ENCODE assay signal across 15 cellular contexts in genomic region chr10:124601431-124602120, GRCh38.
DNase-seq lines count a peak whose midpoint lies in the region; ATAC-seq, FAIRE-seq and TF ChIP-seq lines count a peak whose summit lies in the region.
"Had no signal": no experiment of that assay in that cellular context is flagged by ENCODE, and none has a peak within 500 bp of the region (broad histone marks: within the 10 kb centered on the region; RNA-seq: fewer than 3 reads in every experiment).

No MANE protein-coding gene starts in this region.

- no peak overlapping the region for H3K4me3 ChIP-seq in GM06990 (replicated peaks; ENCODE audit: low read depth, low read length)
- no peak overlapping the region for H3K4me3 ChIP-seq in kidney (ENCODE audit: low read length in 2 of 2)
- H3K4me3 ChIP-seq: vagina had no signal

- H3K9me3 ChIP-seq in kidney (ENCODE audit: control insufficient read depth in 1 of 2, low read length in 2 of 2) = no peaks in the 10 kb centered on the region
- H3K9me3 ChIP-seq: SK-N-SH, vagina had no signal

- H3K36me3 ChIP-seq in GM06990 (ENCODE audit: control insufficient read depth, insufficient read depth, low read length) = no peaks in the 10 kb centered on the region
- H3K36me3 ChIP-seq in kidney (ENCODE audit: control insufficient read depth in 1 of 2, insufficient read depth in 2 of 2, low read length in 2 of 2) = no peaks in the 10 kb centered on the region
- H3K36me3 ChIP-seq: vagina had no signal

- no peak overlapping the region for H3K27ac ChIP-seq in kidney (ENCODE audit: low read depth in 2 of 2, low read length in 2 of 2)
- H3K27ac ChIP-seq: vagina had no signal

- peak; percentile 49 for ATAC-seq in GM21423 (IDR thresholded peaks at IDR 0.05; ENCODE audit: unreplicated experiment)
- ATAC-seq: WTC11 had no signal

- intact Hi-C loops in kidney (cut with DNase I) = no loop called here

- H3K27me3 ChIP-seq in GM06990 (replicated peaks; ENCODE audit: control insufficient read depth, insufficient read depth, low read length) = no peaks in the 10 kb centered on the region
- H3K27me3 ChIP-seq: vagina had no signal

- TF ChIP-seq CTCF in GM06990 (IDR thresholded peaks at IDR 0.05; ENCODE audit: insufficient read depth, low read length, poor library complexity, severe bottlenecking) (no peak), kidney (IDR thresholded peaks at IDR 0.05; ENCODE audit: borderline replicate concordance, extremely low read depth, insufficient read depth) (no peak)

- peaks cover 3 to 5% of the 10 kb centered on the region in 2 donors for H3K4me1 ChIP-seq in kidney (ENCODE audit: control insufficient read depth in 1 of 2, insufficient read depth in 1 of 2, low read depth in 1 of 2, low read length in 2 of 2)

- H3K9ac ChIP-seq in kidney (ENCODE audit: low read length in 2 of 2) = no peak overlapping the region
- H3K9ac ChIP-seq: SK-N-SH had no signal

- FAIRE-seq in kidney (lab: Jason Lieb, UNC) = no peak
- FAIRE-seq: bronchial epithelial cell had no signal

- DNase-seq in GM06990 (ENCODE audit: extremely low read depth, insufficient read length) (peak; percentile 46), NAMALWA (ENCODE audit: low spot score) (peak; percentile 99), kidney (peak; percentile 65), NCI-H2196 (lab: John Stamatoyannopoulos, UW; ENCODE audit: unreplicated experiment) (no peak), DMS114 treated with DMSO at 0.1 percent for 48 hours (lab: John Stamatoyannopoulos, UW; ENCODE audit: unreplicated experiment) (no peak), NCI-H146 treated with DMSO at 0.1 percent for 48 hours (lab: John Stamatoyannopoulos, UW; ENCODE audit: unreplicated experiment) (no peak)
- DNase-seq in stimulated activated naive CD4-positive, alpha-beta T cell (lab: John Stamatoyannopoulos, UW) = no peak
- DNase-seq: EL, islet precursor cell, NCI-H2081, SK-N-SH had no signal

Comparison
In these comparisons a context has a peak if more than half of its experiments do, and no peak if none do; other contexts are left out.
1. DNase-seq: peak in GM06990 (single experiment), NAMALWA (single experiment) and kidney (single experiment); none in NCI-H2196 (single experiment), DMS114 treated with DMSO at 0.1 percent for 48 hours (single experiment), stimulated activated naive CD4-positive, alpha-beta T cell (0 of 6) and NCI-H146 treated with DMSO at 0.1 percent for 48 hours (single experiment).